In genomic region chr2:213315168-213315876, GRCh38 we compare ENCODE assay signal across 17 cellular contexts. TPM values are rescaled to one million over a fixed set of nuclear protein-coding genes. Genes with fewer than 3 reads are reported as not detected.
DNase-seq lines count a peak whose midpoint lies in the region; ATAC-seq and TF ChIP-seq lines count a peak whose summit lies in the region.
"Had no signal": no experiment of that assay in that cellular context is flagged by ENCODE, and none has a peak within 500 bp of the region (broad histone marks: within the 10 kb centered on the region; RNA-seq: fewer than 3 reads in every experiment).

No MANE protein-coding gene starts in this region.

- no peak overlapping the region for H3K4me3 ChIP-seq in fibroblast of the aortic adventitia (ENCODE audit: low read depth, low read length)
- H3K4me3 ChIP-seq: tibial artery had no signal

- DNase-seq in NCI-H446 treated with DMSO at 0.1 percent for 48 hours (lab: John Stamatoyannopoulos, UW), result peak; percentile 27
- peak; percentile 7 for DNase-seq in fibroblast of the aortic adventitia (ENCODE audit: low read depth)
- no peak for DNase-seq in GM19240 (ENCODE audit: insufficient read length, low spot score)
- DNase-seq in COR-L47 (lab: John Stamatoyannopoulos, UW), result no peak
- DNase-seq: activated CD4-positive, alpha-beta T cell treated with anti-CD3 and anti-CD28 coated beads for 4 hours; C1 segment of cervical spinal cord; DND-41; H9; immature natural killer cell; mammary epithelial cell; NCI-H1105 treated with DMSO at 0.1 percent for 48 hours; NCI-H524; tibial artery had no signal

- TF ChIP-seq CTCF in fibroblast of the aortic adventitia (IDR thresholded peaks at IDR 0.05; ENCODE audit: insufficient read depth, low read length), result no peak

- ATAC-seq in GM18868 (IDR thresholded peaks at IDR 0.05; ENCODE audit: unreplicated experiment), result peak; percentile 86
- ATAC-seq in HG02973 (IDR thresholded peaks at IDR 0.05; ENCODE audit: unreplicated experiment), result peak; percentile 46
- ATAC-seq in GM19455 (IDR thresholded peaks at IDR 0.05; ENCODE audit: unreplicated experiment), result no peak
- ATAC-seq in GM21619 (IDR thresholded peaks at IDR 0.05; ENCODE audit: unreplicated experiment), result no peak

RNA-seq across cellular contexts. Expression of gene SPAG16, which starts 31.1 kb away (rescaled TPM):
- 35.2 and 178 TPM in 2 replicates for total RNA-seq in fibroblast of the aortic adventitia (ENCODE audit: low replicate concordance)

Comparison
In these comparisons a context has a peak if more than half of its experiments do, and no peak if none do; other contexts are left out.
1. ATAC-seq: peak in GM18868 (single experiment) and HG02973 (single experiment); none in GM19455 (single experiment) and GM21619 (single experiment).
2. DNase-seq: peak in NCI-H446 treated with DMSO at 0.1 percent for 48 hours (single experiment) and fibroblast of the aortic adventitia (single experiment); none in GM19240 (single experiment) and COR-L47 (single experiment).